Comparison of ENCODE assay signal across 19 cellular contexts in the genomic region with DNA sequence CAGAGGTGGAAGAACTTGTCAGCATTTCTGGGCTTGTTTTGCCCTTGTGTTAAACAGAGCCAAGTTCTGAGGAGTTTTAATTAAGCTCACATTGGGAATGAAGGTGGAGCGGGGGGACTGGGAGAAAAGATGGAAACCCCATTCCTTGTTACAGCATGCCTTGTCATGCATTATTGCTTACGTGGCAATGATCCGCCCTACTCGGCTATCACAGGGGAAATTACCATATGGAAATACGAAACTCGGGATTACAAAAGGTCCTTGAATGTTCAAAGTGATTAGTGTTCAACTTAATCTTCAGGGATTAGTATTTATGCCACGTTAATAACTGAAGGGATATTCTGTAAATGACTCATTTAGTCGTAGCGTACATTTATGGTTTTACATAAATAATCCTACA.
"Had no signal": no experiment of that assay in that cellular context is flagged by ENCODE, and none has a peak within 500 bp of the region (broad histone marks: within the 10 kb centered on the region; RNA-seq: fewer than 3 reads in every experiment).

No MANE protein-coding gene starts in this region.

- H3K27ac Mint-ChIP-seq: activated CD4-positive, alpha-beta T cell treated with anti-CD3 and anti-CD28 coated beads, Interleukin-2, amount 10 ng/mL, durations not matched to agents 7 days and 5 days; activated naive CD8-positive, alpha-beta T cell; naive thymus-derived CD4-positive, alpha-beta T cell; stimulated activated naive B cell treated with anti-CD40 and anti-IgM and Interleukin-4, amounts not matched to agents 10 μg/mL and 1 μg/mL and 100 μg/mL, for 72 hours had no signal

- DNase-seq: activated CD4-positive, alpha-beta T cell treated with anti-CD3 and anti-CD28 coated beads, Interleukin-2, amount 10 ng/mL, durations not matched to agents 7 days and 5 days; activated CD4-positive, CD25-positive, alpha-beta regulatory T cell; activated CD8-positive, alpha-beta memory T cell treated with anti-CD3 and anti-CD28 coated beads for 24 hours; activated gamma-delta T cell treated with Interleukin-2 at 50 U/mL for 16 hours; amygdala; body of pancreas; cortex of kidney; effector memory CD4-positive, alpha-beta T cell; kidney; left lung; mucosa of descending colon; naive thymus-derived CD4-positive, alpha-beta T cell; pancreas; stimulated activated CD4-positive, alpha-beta T cell treated with anti-CD3 and anti-CD28 coated beads, Interleukin-15, amount 100 ng/mL, for 24 hours; stimulated activated CD4-positive, alpha-beta T cell treated with anti-CD3 and anti-CD28 coated beads, Interleukin-4, amount 100 ng/mL, for 1 hour; stimulated activated naive B cell treated with anti-CD40 and anti-IgM and Interleukin-4, amounts not matched to agents 10 μg/mL and 1 μg/mL and 100 μg/mL, for 72 hours; thyroid gland had no signal

- H3K9me3 ChIP-seq: body of pancreas, left lung, mucosa of descending colon, pancreas, thyroid gland had no signal

- H3K9me3 Mint-ChIP-seq: activated CD4-positive, alpha-beta T cell treated with anti-CD3 and anti-CD28 coated beads, Interleukin-2, amount 10 ng/mL, durations not matched to agents 7 days and 5 days; stimulated activated naive B cell treated with anti-CD40 and anti-IgM and Interleukin-4, amounts not matched to agents 10 μg/mL and 1 μg/mL and 100 μg/mL, for 72 hours had no signal

- ATAC-seq: body of pancreas; left lung; mucosa of descending colon; naive thymus-derived CD4-positive, alpha-beta T cell; pancreas; stimulated activated naive B cell treated with anti-CD40 and anti-IgM and Interleukin-4, amounts not matched to agents 10 μg/mL and 1 μg/mL and 100 μg/mL, for 72 hours had no signal

- H3K36me3 ChIP-seq: left lung, pancreas, thyroid gland had no signal

- H3K36me3 Mint-ChIP-seq: activated naive CD8-positive, alpha-beta T cell; stimulated activated naive B cell treated with anti-CD40 and anti-IgM and Interleukin-4, amounts not matched to agents 10 μg/mL and 1 μg/mL and 100 μg/mL, for 72 hours had no signal

- H3K27me3 ChIP-seq: body of pancreas, left lung, pancreas, thyroid gland had no signal

- H3K27me3 Mint-ChIP-seq: activated naive CD8-positive, alpha-beta T cell had no signal

- H3K27ac ChIP-seq: body of pancreas, epithelial cell of prostate, left lung, pancreas, thyroid gland had no signal

- H3K4me3 Mint-ChIP-seq: activated CD4-positive, alpha-beta T cell treated with anti-CD3 and anti-CD28 coated beads, Interleukin-2, amount 10 ng/mL, durations not matched to agents 7 days and 5 days; activated naive CD8-positive, alpha-beta T cell; naive thymus-derived CD4-positive, alpha-beta T cell; stimulated activated naive B cell treated with anti-CD40 and anti-IgM and Interleukin-4, amounts not matched to agents 10 μg/mL and 1 μg/mL and 100 μg/mL, for 72 hours had no signal

- H3K4me3 ChIP-seq: body of pancreas, left lung, mucosa of descending colon, pancreas, thyroid gland had no signal

- H3K4me1 ChIP-seq: body of pancreas, left lung, pancreas, thyroid gland had no signal
